In the genomic region with DNA sequence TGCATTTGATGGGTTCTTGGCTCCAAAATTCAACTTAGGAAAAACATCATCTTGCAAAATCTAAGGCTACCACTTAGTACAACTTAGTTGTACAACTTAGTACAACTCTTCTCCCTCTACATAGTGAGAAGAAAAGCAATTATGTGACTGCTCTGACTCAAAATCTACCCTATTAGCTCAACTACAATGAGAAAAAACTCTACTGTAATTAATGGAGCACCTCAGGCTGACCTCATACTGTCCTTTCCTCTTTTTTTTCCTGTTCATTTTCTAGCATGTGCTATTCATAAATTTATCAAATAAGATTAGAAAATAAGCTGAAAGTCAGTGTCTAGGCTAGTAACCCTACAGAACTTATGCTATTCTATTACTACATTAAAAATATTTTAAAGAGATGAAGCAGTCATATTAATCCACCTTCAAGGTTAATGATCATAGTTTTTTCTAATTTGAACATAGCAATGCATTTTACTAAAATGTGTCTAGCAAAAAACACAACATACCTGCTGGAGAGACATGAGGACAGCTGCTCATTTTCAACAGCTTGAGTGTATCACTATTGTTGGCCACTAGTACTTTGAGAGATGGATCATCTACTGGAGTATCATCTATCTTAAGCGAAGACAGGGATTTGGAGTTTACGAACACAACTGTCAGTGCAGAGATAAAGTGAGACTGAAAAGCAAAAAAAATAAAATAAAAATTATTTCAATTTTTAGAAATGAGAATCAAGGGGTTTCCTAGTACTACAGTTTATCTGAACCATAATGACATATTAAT, we compare ENCODE assay signal across 21 cellular contexts. TPM values are rescaled to one million over a fixed set of nuclear protein-coding genes. Genes with fewer than 3 reads are reported as not detected.
DNase-seq lines count a peak whose midpoint lies in the region; ATAC-seq and TF ChIP-seq lines count a peak whose summit lies in the region.
"Had no signal": no experiment of that assay in that cellular context is flagged by ENCODE, and none has a peak within 500 bp of the region (broad histone marks: within the 10 kb centered on the region; RNA-seq: fewer than 3 reads in every experiment).

No MANE protein-coding gene starts in this region.

- H3K9me3 ChIP-seq in gastrocnemius medialis (no peaks in the 10 kb centered on the region), uterus (no peaks in the 10 kb centered on the region)
- H3K9me3 ChIP-seq: A549, BE2C had no signal

- H3K36me3 ChIP-seq in gastrocnemius medialis (peaks cover 7 to 80% of the 10 kb centered on the region in 2 donors), uterus (no peaks in the 10 kb centered on the region)

- in situ Hi-C loops in gastrocnemius medialis (cut with MboI; ENCODE audit: low sequenced_read_pairs in 4 of 4), result no loop called here

- CTCF ChIA-PET in activated B cell treated with CpG ODN at 0.5 μM for 24 hours (lab: Charles Lee), result interaction anchor here (1.3 kb wide), 1 partner anchor 10 kb away, joined by 3 read pairs; no protein-coding TSS in a partner anchor

- H3K27ac Mint-ChIP-seq in activated naive CD8-positive, alpha-beta T cell, result peak overlapping the region; percentile 64
- H3K27ac Mint-ChIP-seq in activated naive CD8-positive, alpha-beta T cell treated with anti-CD3 and anti-CD28 coated beads for 36 hours, result no peak overlapping the region
- H3K27ac Mint-ChIP-seq in activated B cell treated with CpG ODN at 0.5 μM for 24 hours (peak overlapping the region; percentile 19), progenitor cell of endocrine pancreas (no peak overlapping the region)

- H3K36me3 Mint-ChIP-seq in activated naive CD8-positive, alpha-beta T cell, result peaks cover 14% of the 10 kb centered on the region
- H3K36me3 Mint-ChIP-seq in activated naive CD8-positive, alpha-beta T cell treated with anti-CD3 and anti-CD28 coated beads for 36 hours, result peaks cover 29% of the 10 kb centered on the region
- H3K36me3 Mint-ChIP-seq in activated B cell treated with CpG ODN at 0.5 μM for 24 hours (ENCODE audit: low read depth), result peaks cover 80% of the 10 kb centered on the region
- H3K36me3 Mint-ChIP-seq in progenitor cell of endocrine pancreas (ENCODE audit: insufficient read depth), result peaks cover 21% of the 10 kb centered on the region

- DNase-seq in activated naive CD8-positive, alpha-beta T cell treated with anti-CD3 and anti-CD28 coated beads for 36 hours, result no peak
- no peak for DNase-seq in activated B cell treated with CpG ODN at 0.5 μM for 24 hours
- DNase-seq in gastrocnemius medialis, result no peak
- no peak for DNase-seq in uterus
- no peak for DNase-seq in NCI-H187 (lab: John Stamatoyannopoulos, UW)
- no peak for DNase-seq in progenitor cell of endocrine pancreas (ENCODE audit: low spot score, unreplicated experiment)
- no peak for DNase-seq in NCI-H1694 treated with DMSO at 0.1 percent for 48 hours (lab: John Stamatoyannopoulos, UW)
- DNase-seq: BE2C, DMS153, KG1, NCI-H1092, NCI-H1436 treated with DMSO at 0.1 percent for 48 hours, NCI-H2029 treated with DMSO at 0.1 percent for 48 hours, NCI-H226, NCI-H510A treated with DMSO at 0.1 percent for 48 hours, NCI-H748 treated with DMSO at 0.1 percent for 48 hours, PC-9, RPMI8226, SHP77 had no signal

- no peak overlapping the region for H3K4me3 ChIP-seq in gastrocnemius medialis
- H3K4me3 ChIP-seq in uterus, result no peak overlapping the region
- H3K4me3 ChIP-seq: A549, PC-9 had no signal

- H3K27me3 Mint-ChIP-seq in activated naive CD8-positive, alpha-beta T cell, result no peaks in the 10 kb centered on the region
- no peaks in the 10 kb centered on the region for H3K27me3 Mint-ChIP-seq in activated naive CD8-positive, alpha-beta T cell treated with anti-CD3 and anti-CD28 coated beads for 36 hours
- H3K27me3 Mint-ChIP-seq in activated B cell treated with CpG ODN at 0.5 μM for 24 hours (no peaks in the 10 kb centered on the region), progenitor cell of endocrine pancreas (no peaks in the 10 kb centered on the region)

- H3K27ac ChIP-seq in gastrocnemius medialis (peak overlapping the region; percentile 53 to 75 (median 64)), uterus (peak overlapping the region; percentile 12 to 61)
- H3K27ac ChIP-seq: A549, PC-9 had no signal

- peaks cover 65% of the 10 kb centered on the region for H3K4me1 Mint-ChIP-seq in activated naive CD8-positive, alpha-beta T cell (ENCODE audit: low read depth)
- peaks cover 28% of the 10 kb centered on the region for H3K4me1 Mint-ChIP-seq in activated naive CD8-positive, alpha-beta T cell treated with anti-CD3 and anti-CD28 coated beads for 36 hours
- peaks cover 25% of the 10 kb centered on the region for H3K4me1 Mint-ChIP-seq in activated B cell treated with CpG ODN at 0.5 μM for 24 hours
- H3K4me1 Mint-ChIP-seq in progenitor cell of endocrine pancreas (ENCODE audit: low read depth), result no peaks in the 10 kb centered on the region

- ATAC-seq in activated B cell treated with CpG ODN at 0.5 μM for 24 hours (ENCODE audit: low read depth) (no peak), gastrocnemius medialis (no peak)
- ATAC-seq: A549 had no signal

- TF ChIP-seq POLR2A in gastrocnemius medialis (IDR thresholded peaks at IDR 0.05) (no peak), uterus (IDR thresholded peaks at IDR 0.05) (no peak)

- intact Hi-C loops in activated B cell treated with CpG ODN at 0.5 μM for 24 hours (cut with micrococcal nuclease), result loop anchor here (1.0 kb wide), 1 partner anchor 8 kb away; no protein-coding TSS in a partner anchor
- intact Hi-C loops in gastrocnemius medialis (cut with DNase I; ENCODE audit: low total_unique reads), result no loop called here
- intact Hi-C loops in uterus (cut with DNase I; ENCODE audit: low total_unique reads), result no loop called here

- H3K27me3 ChIP-seq in gastrocnemius medialis, result no peaks in the 10 kb centered on the region
- H3K27me3 ChIP-seq in uterus, result no peaks in the 10 kb centered on the region
- H3K27me3 ChIP-seq: BE2C had no signal

- no peak for TF ChIP-seq CTCF in activated B cell treated with CpG ODN at 0.5 μM for 24 hours (IDR thresholded peaks at IDR 0.05)
- TF ChIP-seq CTCF in gastrocnemius medialis (IDR thresholded peaks at IDR 0.05 in 4 of 5, conservative IDR thresholded peaks at IDR 0.05 in 1 of 5), result no peak
- TF ChIP-seq CTCF in uterus (IDR thresholded peaks at IDR 0.05), result no peak
- TF ChIP-seq CTCF in progenitor cell of endocrine pancreas (IDR thresholded peaks at IDR 0.05; ENCODE audit: unreplicated experiment), result no peak

- peaks cover 41 to 52% of the 10 kb centered on the region in 2 donors for H3K4me1 ChIP-seq in gastrocnemius medialis
- peaks cover 0 to 17% of the 10 kb centered on the region in 2 donors for H3K4me1 ChIP-seq in uterus
- H3K4me1 ChIP-seq: A549, BE2C had no signal

- POLR2A ChIA-PET in activated B cell treated with CpG ODN at 0.5 μM for 24 hours (lab: Charles Lee), result interaction anchor here (0.6 to 0.7 kb wide), 2 partner anchors 12 kb away, joined by 3 to 4 read pairs; a partner anchor contains a TSS

- H3K9me3 Mint-ChIP-seq in activated naive CD8-positive, alpha-beta T cell (ENCODE audit: low read depth), result no peaks in the 10 kb centered on the region
- no peaks in the 10 kb centered on the region for H3K9me3 Mint-ChIP-seq in activated naive CD8-positive, alpha-beta T cell treated with anti-CD3 and anti-CD28 coated beads for 36 hours
- H3K9me3 Mint-ChIP-seq in activated B cell treated with CpG ODN at 0.5 μM for 24 hours (no peaks in the 10 kb centered on the region), progenitor cell of endocrine pancreas (ENCODE audit: low read depth) (no peaks in the 10 kb centered on the region)

- no peak overlapping the region for H3K4me3 Mint-ChIP-seq in activated naive CD8-positive, alpha-beta T cell
- no peak overlapping the region for H3K4me3 Mint-ChIP-seq in activated naive CD8-positive, alpha-beta T cell treated with anti-CD3 and anti-CD28 coated beads for 36 hours
- no peak overlapping the region for H3K4me3 Mint-ChIP-seq in activated B cell treated with CpG ODN at 0.5 μM for 24 hours
- H3K4me3 Mint-ChIP-seq in progenitor cell of endocrine pancreas (ENCODE audit: low read depth), result no peak overlapping the region

RNA-seq across cellular contexts. Expression of a gene that starts 11.9 kb away (rescaled TPM):
- 10 to 100 TPM; 33.6 to 35.4 TPM for total RNA-seq in activated naive CD8-positive, alpha-beta T cell treated with anti-CD3 and anti-CD28 coated beads for 36 hours
- 46.2 and 49.8 TPM in 2 replicates for total RNA-seq in activated B cell treated with CpG ODN at 0.5 μM for 24 hours
- 10 to 100 TPM; 50.6 to 75.6 (median 64.4) TPM for total RNA-seq in gastrocnemius medialis
- total RNA-seq in uterus, result 100 to 1,000 TPM in 2 of 4 donors, 10 to 100 TPM in 2; 62.8 to 158 (median 92.3) TPM
- total RNA-seq in progenitor cell of endocrine pancreas, result 18.0 and 21.8 TPM in 2 replicates

RNA-seq across cellular contexts. Expression of a gene that starts 23.2 kb away (rescaled TPM):
- 10 to 100 TPM; 10.5 to 12.7 TPM for total RNA-seq in activated naive CD8-positive, alpha-beta T cell treated with anti-CD3 and anti-CD28 coated beads for 36 hours
- 20.6 and 23.6 TPM in 2 replicates for total RNA-seq in activated B cell treated with CpG ODN at 0.5 μM for 24 hours
- 10 to 100 TPM in 1 of 4 donors, 1 to 10 TPM in 3; 4.5 to 10.1 (median 7.1) TPM for total RNA-seq in gastrocnemius medialis
- 10 to 100 TPM; 18.2 to 49.8 (median 39.5) TPM for total RNA-seq in uterus
- 21.3 and 21.4 TPM in 2 replicates for total RNA-seq in progenitor cell of endocrine pancreas

Comparison
In these comparisons a context has a peak if more than half of its experiments do, and no peak if none do; other contexts are left out.
1. H3K27ac Mint-ChIP-seq: peak in activated naive CD8-positive, alpha-beta T cell (single experiment) and activated B cell treated with CpG ODN at 0.5 μM for 24 hours (single experiment); none in activated naive CD8-positive, alpha-beta T cell treated with anti-CD3 and anti-CD28 coated beads for 36 hours (single experiment) and progenitor cell of endocrine pancreas (single experiment).